In the genomic region with DNA sequence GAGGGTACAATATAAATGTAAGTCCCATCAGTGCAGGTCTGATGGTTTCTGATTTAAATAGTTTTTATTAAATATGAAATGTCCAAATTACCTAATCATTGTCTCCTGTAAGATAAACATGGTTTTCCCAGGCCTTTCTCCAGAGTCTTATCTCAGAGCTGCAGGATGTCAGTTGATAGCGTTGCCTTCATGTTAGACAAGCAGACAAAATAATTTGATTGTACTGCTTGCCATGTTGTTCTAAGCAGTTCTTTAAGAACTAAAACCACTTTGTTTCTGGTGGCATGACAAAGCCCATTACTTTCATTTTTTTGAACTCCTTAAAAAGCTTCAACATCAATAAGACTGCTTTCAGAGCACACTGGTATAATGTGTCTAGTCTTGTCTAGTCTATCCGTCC, we compare ENCODE assay signal across 28 cellular contexts.
"Had no signal": no experiment of that assay in that cellular context is flagged by ENCODE, and none has a peak within 500 bp of the region (broad histone marks: within the 10 kb centered on the region; RNA-seq: fewer than 3 reads in every experiment).

No MANE protein-coding gene starts in this region.

- DNase-seq: effector CD8-positive, alpha-beta T cell; endodermal cell; foreskin keratinocyte; heart right ventricle; hippocampal formation; islet precursor cell; kidney glomerular epithelial cell; left colon; left ventricle myocardium inferior; lower lobe of right lung; naive thymus-derived CD4-positive, alpha-beta T cell; occipital lobe; ovary; posterior cingulate gyrus; psoas muscle; right cardiac atrium; sigmoid colon; stimulated activated CD4-positive, alpha-beta T cell treated with anti-CD3 and anti-CD28 coated beads, Interleukin-2, amount 100 ng/mL, for 24 hours; stimulated activated CD4-positive, alpha-beta T cell treated with anti-CD3 and anti-CD28 coated beads, Interleukin-4, amount 100 ng/mL, for 24 hours; stimulated activated naive CD4-positive, alpha-beta T cell treated with Interleukin-2 at 50 U/mL for 16 hours; stomach; thyroid gland; trophoblast cell had no signal

- H3K4me3 ChIP-seq: esophagus muscularis mucosa, gastroesophageal sphincter, heart right ventricle, left ventricle myocardium inferior, lower lobe of right lung, ovary, psoas muscle, sigmoid colon, stomach, thyroid gland, vagina had no signal

- H3K9me3 ChIP-seq: esophagus muscularis mucosa, gastroesophageal sphincter, heart right ventricle, left ventricle myocardium inferior, lower lobe of right lung, ovary, psoas muscle, sigmoid colon, stomach, thyroid gland, vagina had no signal

- H3K27me3 ChIP-seq: esophagus muscularis mucosa, foreskin keratinocyte, gastroesophageal sphincter, heart right ventricle, ovary, sigmoid colon, stomach, thyroid gland, vagina had no signal

- ATAC-seq: foreskin keratinocyte; gastroesophageal sphincter; heart right ventricle; left colon; lower lobe of right lung; naive thymus-derived CD4-positive, alpha-beta T cell; psoas muscle; right cardiac atrium; stimulated activated effector memory CD8-positive, alpha-beta T cell treated with anti-CD3 and anti-CD28 coated beads, Interleukin-12 subunit alpha, Interleukin-12 subunit beta, amount 100 ng/mL, for 72 hours had no signal

- FAIRE-seq: colon had no signal

- H3K4me1 ChIP-seq: esophagus muscularis mucosa, foreskin keratinocyte, gastroesophageal sphincter, heart right ventricle, left ventricle myocardium inferior, lower lobe of right lung, psoas muscle, sigmoid colon, thyroid gland, vagina had no signal

- H3K36me3 ChIP-seq: esophagus muscularis mucosa, gastroesophageal sphincter, heart right ventricle, left ventricle myocardium inferior, lower lobe of right lung, ovary, sigmoid colon, stomach, thyroid gland, vagina had no signal

- H3K27ac ChIP-seq: esophagus muscularis mucosa, foreskin keratinocyte, gastroesophageal sphincter, heart right ventricle, left ventricle myocardium inferior, lower lobe of right lung, ovary, psoas muscle, sigmoid colon, stomach, thyroid gland, vagina had no signal
